Comparison of ENCODE assay signal across 15 cellular contexts in genomic region chr2:75716406-75716805, GRCh38. TPM values are rescaled to one million over a fixed set of nuclear protein-coding genes. Genes with fewer than 3 reads are reported as not detected.
DNase-seq lines count a peak whose midpoint lies in the region; ATAC-seq, FAIRE-seq and TF ChIP-seq lines count a peak whose summit lies in the region.
"Had no signal": no experiment of that assay in that cellular context is flagged by ENCODE, and none has a peak within 500 bp of the region (broad histone marks: within the 10 kb centered on the region; RNA-seq: fewer than 3 reads in every experiment).

No MANE protein-coding gene starts in this region.

- no peak overlapping the region for H2AFZ ChIP-seq in GM12878 (ENCODE audit: control insufficient read depth, low read depth, low read length)

- H3K27me3 ChIP-seq in GM12878 (replicated peaks in 1 of 2; ENCODE audit: control insufficient read depth in 2 of 2, insufficient read depth in 2 of 2, low read length in 1 of 2) (no peaks in the 10 kb centered on the region), left ventricle myocardium inferior (ENCODE audit: low read depth) (no peaks in the 10 kb centered on the region)
- H3K27me3 ChIP-seq: gastrocnemius medialis had no signal

- no TSS peak for BruUV-seq in GM12878 (replicated peaks; lab: Mats Ljungman, UMichigan)

- H3K36me3 ChIP-seq in GM12878 (ENCODE audit: control insufficient read depth in 2 of 2, insufficient read depth in 2 of 2, low read length in 1 of 2) (no peaks in the 10 kb centered on the region), left ventricle myocardium inferior (peaks cover 4% of the 10 kb centered on the region)
- H3K36me3 ChIP-seq: gastrocnemius medialis had no signal

- H3K4me1 ChIP-seq in GM12878 (ENCODE audit: control insufficient read depth, insufficient read depth, low read length) (peaks cover under 1% of the 10 kb centered on the region; the same call in 1 of the 2 replicates), left ventricle myocardium inferior (peaks cover 2% of the 10 kb centered on the region)
- H3K4me1 ChIP-seq: gastrocnemius medialis had no signal

- DNase-seq in DMS114 treated with DMSO at 0.1 percent for 48 hours (lab: John Stamatoyannopoulos, UW; ENCODE audit: unreplicated experiment) (peak; percentile 14), M059J (ENCODE audit: low read depth) (peak; percentile 10), GM12878 (ENCODE audit: low read depth, low spot score) (no peak), left lobe of liver (ENCODE audit: low spot score) (no peak), AG08395 (ENCODE audit: low spot score) (no peak), left ventricle myocardium inferior (no peak), CD14-positive monocyte (ENCODE audit: low spot score) (no peak)
- DNase-seq: activated CD4-positive, CD25-positive, alpha-beta regulatory T cell; gastrocnemius medialis; NCI-H1417 treated with DMSO at 0.1 percent for 48 hours; NCI-H774 had no signal

- H3K27ac Mint-ChIP-seq in CD14-positive monocyte, result no peak overlapping the region

- RAD21 ChIA-PET in GM12878 (lab: Charles Lee; ENCODE audit: unreplicated experiment), result interaction anchor here (1.6 kb wide), 1 partner anchor 76 kb away, joined by 5 read pairs; no protein-coding TSS in a partner anchor

- TF ChIP-seq EP300 in GM12878 (IDR thresholded peaks at IDR 0.05; ENCODE audit: borderline replicate concordance in 1 of 2, control insufficient read depth in 1 of 2, low read depth in 2 of 2, low read length in 2 of 2), result no peak

- H4K20me1 ChIP-seq in GM12878 (ENCODE audit: control insufficient read depth, insufficient read depth), result no peaks in the 10 kb centered on the region

- FAIRE-seq in GM12878 (lab: Jason Lieb, UNC), result no peak

- peaks cover 0 to 7% (median 4%) of the 10 kb centered on the region in 7 donors for H3K9me3 Mint-ChIP-seq in CD14-positive monocyte

- SMC1A ChIA-PET in GM12878 (lab: Charles Lee; ENCODE audit: uncharacterized antibody, unreplicated experiment), result interaction anchor here (1.2 to 1.3 kb wide), 3 partner anchors 13 to 76 kb away, joined by 3 to 4 read pairs (median 4); no protein-coding TSS in a partner anchor

- no peak for TF ChIP-seq POLR2A in GM12878 (IDR thresholded peaks at IDR 0.05; ENCODE audit: low read depth, low read length)

- no peak; a peak in 1 of 6 replicates for TF ChIP-seq CTCF in GM12878 (IDR thresholded peaks at IDR 0.05 in 2 of 3, conservative IDR thresholded peaks at IDR 0.05 in 1 of 3; ENCODE audit: control insufficient read depth in 2 of 3, extremely low read depth in 1 of 3, insufficient read depth in 1 of 3, low read depth in 3 of 3, low read length in 3 of 3)
- TF ChIP-seq CTCF in left ventricle myocardium inferior (IDR thresholded peaks at IDR 0.05; ENCODE audit: borderline replicate concordance), result no peak
- TF ChIP-seq CTCF in CD14-positive monocyte (IDR thresholded peaks at IDR 0.05), result no peak

- H3K9ac ChIP-seq in GM12878 (ENCODE audit: control insufficient read depth, insufficient read depth, low read length), result no peak overlapping the region

- CTCF ChIA-PET in GM12878 (lab: Yijun Ruan, JAX), result interaction anchor here (0.7 to 2.3 kb wide), 4 partner anchors 12 to 78 kb away, joined by 3 to 20 read pairs (median 4); no protein-coding TSS in a partner anchor

- ATAC-seq in GM12878 (no peak), left lobe of liver (peak; percentile 51), HG02852 (IDR thresholded peaks at IDR 0.05; ENCODE audit: unreplicated experiment) (no peak)
- ATAC-seq: gastrocnemius medialis had no signal

- no peaks in the 10 kb centered on the region for H3K36me3 Mint-ChIP-seq in CD14-positive monocyte

- 0 out of 2 replicates have a peak, but pooled peaks have one; percentile 8 for TF ChIP-seq RAD21 in GM12878 (IDR thresholded peaks at IDR 0.05; ENCODE audit: insufficient read depth, low read depth, low read length)

- no peak overlapping the region for H3K4me3 Mint-ChIP-seq in CD14-positive monocyte
- H3K4me3 Mint-ChIP-seq: neural crest cell had no signal

- no peaks in the 10 kb centered on the region for H3K4me1 Mint-ChIP-seq in CD14-positive monocyte
- H3K4me1 Mint-ChIP-seq: neural crest cell had no signal

- POLR2A ChIA-PET in GM12878 (lab: Charles Lee), result no interaction called here

- no peak overlapping the region for H3K4me2 ChIP-seq in GM12878 (ENCODE audit: control insufficient read depth, insufficient read depth)

- H3K27ac ChIP-seq in GM12878 (ENCODE audit: control insufficient read depth, insufficient read depth), result no peak overlapping the region
- H3K27ac ChIP-seq in left ventricle myocardium inferior (replicated peaks), result no peak overlapping the region
- H3K27ac ChIP-seq: gastrocnemius medialis, SK-N-MC, skin epidermis had no signal

- H3K4me3 ChIP-seq in GM12878, result no peak overlapping the region
- no peak overlapping the region for H3K4me3 ChIP-seq in left ventricle myocardium inferior
- H3K4me3 ChIP-seq: gastrocnemius medialis, SK-N-MC, skin epidermis had no signal

- 48% methylated on average over 3 of the region's 3 CpGs for WGBS in GM12878 (ENCODE audit: insufficient coverage, insufficient replicate concordance, low lambda C conversion rate, missing lambda C conversion rate)

- intact Hi-C loops in GM12878 (cut with micrococcal nuclease; ENCODE audit: unreplicated experiment), result no loop called here
- intact Hi-C loops in left ventricle myocardium inferior (cut with micrococcal nuclease), result no loop called here
- intact Hi-C loops in CD14-positive monocyte (cut with micrococcal nuclease), result no loop called here

- in situ Hi-C loops in GM12878 (cut with MboI), result no loop called here

- H3K9me3 ChIP-seq in GM12878 (replicated peaks; ENCODE audit: control insufficient read depth, insufficient read depth, low read length), result no peaks in the 10 kb centered on the region
- H3K9me3 ChIP-seq in left ventricle myocardium inferior (replicated peaks), result peaks cover 11% of the 10 kb centered on the region
- H3K9me3 ChIP-seq: gastrocnemius medialis had no signal

- H3K27me3 Mint-ChIP-seq in CD14-positive monocyte (ENCODE audit: low read depth in 3 of 3), result peaks cover 4 to 5% (median 4%) of the 10 kb centered on the region in 3 donors

- H3K79me2 ChIP-seq in GM12878 (ENCODE audit: control insufficient read depth, insufficient read depth, low read length), result no peaks in the 10 kb centered on the region

TF ChIP-seq in GM12878, 131 proteins besides CTCF, POLR2A, EP300 and RAD21 (continues in another document):
- TF ChIP-seq IKZF2 (IDR thresholded peaks at IDR 0.05), result no peak
- no peak for TF ChIP-seq ZBTB11 (CRISPR knock-in tag; IDR thresholded peaks at IDR 0.05)

RNA-seq across cellular contexts. Expression of gene GCFC2, which starts 5.7 kb away (rescaled TPM):
- 12.6 and 22.7 TPM in 2 replicates for total RNA-seq in M059J (2014; rRNA removed; shearing (Covaris generic))
- total RNA-seq in GM12878 (2013; cell fraction: nucleolus; rRNA removed), result 51.2 and 53.8 TPM in 2 replicates
- total RNA-seq in GM12878 (2014; rRNA removed) (20.7 and 21.1 TPM in 2 replicates), GM12878 (2014; rRNA removed; fragmentation: Illumina TruSeq; extraction: Trizol) (32.6 and 32.7 TPM in 2 replicates), GM12878 (2021) (23.3 and 26.3 TPM in 2 replicates), left lobe of liver (17.8 TPM), left ventricle myocardium inferior (9.6 TPM)
- 7.2 TPM for polyA plus RNA-seq in GM12878 (2011; ENCODE audit: low read depth)
- polyA plus RNA-seq in GM12878 (2011; rRNA removed) (27.7 and 48.5 TPM in 2 replicates), GM12878 (2014; fragmentation: Illumina TruSeq; extraction: Trizol) (27.3 and 30.3 TPM in 2 replicates), GM12878 (2014; fragmentation: Nextera tagmentation; extraction: Ambion mirVana) (10 to 100 TPM; 15.5 to 27.4 TPM), GM12878 (2014; rRNA removed) (11.3 and 15.6 TPM in 2 replicates), GM12878 (2016; fragmentation: Nextera tagmentation; extraction: Ambion mirVana) (10 to 100 TPM; 32.9 to 36.5 TPM), CD14-positive monocyte (10 to 100 TPM in 1 of 2 donors, 1 to 10 TPM in 1; 9.0 to 10.9 TPM)
- 10.2 and 10.9 TPM in 2 replicates for polyA plus RNA-seq in GM12878 (2011; cell fraction: cytosol; rRNA removed)
- 16.9 and 17.0 TPM in 2 replicates for polyA plus RNA-seq in GM12878 (2011; cell fraction: nucleus; rRNA removed)
- 13.5 and 20.1 TPM in 2 replicates for polyA plus RNA-seq in GM12878 (2012)
- 8.0 and 11.0 TPM in 2 replicates for polyA minus RNA-seq in GM12878 (2011; rRNA and poly(A)+ RNA removed)
- polyA minus RNA-seq in GM12878 (2011; cell fraction: cytosol; rRNA and poly(A)+ RNA removed), result 4.7 and 6.3 TPM in 2 replicates
- 7.9 and 11.7 TPM in 2 replicates for polyA minus RNA-seq in GM12878 (2011; cell fraction: nucleus; rRNA and poly(A)+ RNA removed)

Comparison
In these comparisons a context has a peak if more than half of its experiments do, and no peak if none do; other contexts are left out.
1. DNase-seq: peak in DMS114 treated with DMSO at 0.1 percent for 48 hours (single experiment) and M059J (single experiment); none in GM12878 (single experiment), left lobe of liver (single experiment), AG08395 (single experiment), left ventricle myocardium inferior (single experiment) and CD14-positive monocyte (single experiment).